In the genomic region with DNA sequence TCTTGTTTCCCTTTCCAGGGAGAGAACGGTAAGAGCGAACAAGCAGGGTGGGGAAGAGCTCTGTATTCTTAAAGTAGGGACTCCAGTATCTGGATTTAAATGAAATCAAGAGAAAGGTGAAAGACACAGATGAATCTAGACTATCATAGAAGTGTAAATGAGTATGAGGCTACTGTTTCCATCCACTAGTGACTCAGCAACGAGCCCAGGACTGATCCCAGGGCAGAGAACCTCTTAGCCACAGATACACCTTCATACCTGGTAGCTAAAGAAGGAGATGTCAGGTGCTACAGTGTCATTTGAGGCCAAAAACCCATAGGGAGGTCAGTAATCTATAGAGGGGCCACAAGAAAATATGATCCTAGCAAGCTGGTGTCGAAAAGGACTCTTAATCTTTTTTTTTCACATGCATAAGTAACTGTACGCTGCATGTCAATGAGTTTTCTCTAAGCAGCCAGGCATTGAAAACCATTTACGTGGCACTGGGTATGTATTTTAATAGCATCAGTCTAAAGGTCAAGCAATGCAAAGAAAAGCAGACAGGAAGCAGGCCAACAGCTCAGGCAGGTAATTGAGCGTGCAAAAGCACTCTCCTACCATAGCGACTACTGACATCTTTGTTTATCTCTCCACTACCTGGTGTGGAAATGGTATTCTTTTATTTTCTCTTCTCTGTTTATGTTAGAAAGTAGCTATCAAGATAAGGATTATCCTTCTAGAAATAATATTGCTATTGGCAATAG, we compare ENCODE assay signal across 14 cellular contexts.
DNase-seq lines count a peak whose midpoint lies in the region; ATAC-seq and TF ChIP-seq lines count a peak whose summit lies in the region.
"Had no signal": no experiment of that assay in that cellular context is flagged by ENCODE, and none has a peak within 500 bp of the region (broad histone marks: within the 10 kb centered on the region; RNA-seq: fewer than 3 reads in every experiment).

No MANE protein-coding gene starts in this region.

- H3K9me3 Mint-ChIP-seq in chondrocyte (ENCODE audit: low read depth) = peaks cover 3% of the 10 kb centered on the region
- H3K9me3 Mint-ChIP-seq: activated naive CD4-positive, alpha-beta T cell treated with anti-CD3 and anti-CD28 coated beads, Interleukin-2, amount 50 U/mL, for 24 hours; H9 had no signal

- TF ChIP-seq CTCF in chondrocyte (IDR thresholded peaks at IDR 0.05) = no peak

- peak; percentile 78 for ATAC-seq in HG02852 (IDR thresholded peaks at IDR 0.05; ENCODE audit: unreplicated experiment)
- ATAC-seq in GM21367 (IDR thresholded peaks at IDR 0.05; ENCODE audit: unreplicated experiment) = no peak
- no peak for ATAC-seq in HG03457 (IDR thresholded peaks at IDR 0.05; ENCODE audit: unreplicated experiment)

- no peak overlapping the region for H3K4me3 Mint-ChIP-seq in chondrocyte (ENCODE audit: unreplicated experiment)
- H3K4me3 Mint-ChIP-seq: activated naive CD4-positive, alpha-beta T cell treated with anti-CD3 and anti-CD28 coated beads, Interleukin-2, amount 50 U/mL, for 24 hours; H9 had no signal

- DNase-seq in Caki2 (ENCODE audit: low read depth) (peak; percentile 70), GM19240 (ENCODE audit: insufficient read length, low spot score) (peak; percentile 19), NCI-H345 treated with DMSO at 0.1 percent for 48 hours (lab: John Stamatoyannopoulos, UW; ENCODE audit: unreplicated experiment) (peak; percentile 85), superior temporal gyrus (ENCODE audit: extremely low spot score) (no peak), chondrocyte (ENCODE audit: low spot score) (no peak)
- DNase-seq: activated CD4-positive, alpha-beta T cell treated with anti-CD3 and anti-CD28 coated beads for 1 hour; cerebellar nuclear complex; esophagus squamous epithelium; H9; sigmoid colon had no signal

- H3K27me3 Mint-ChIP-seq in chondrocyte (ENCODE audit: low read depth) = peaks cover 9% of the 10 kb centered on the region

- peaks cover 6% of the 10 kb centered on the region for H3K4me1 Mint-ChIP-seq in chondrocyte (ENCODE audit: low read depth)
- H3K4me1 Mint-ChIP-seq: activated naive CD4-positive, alpha-beta T cell treated with anti-CD3 and anti-CD28 coated beads, Interleukin-2, amount 50 U/mL, for 24 hours had no signal

- no peaks in the 10 kb centered on the region for H3K36me3 Mint-ChIP-seq in chondrocyte (ENCODE audit: low read depth)
- H3K36me3 Mint-ChIP-seq: activated naive CD4-positive, alpha-beta T cell treated with anti-CD3 and anti-CD28 coated beads, Interleukin-2, amount 50 U/mL, for 24 hours had no signal

- in situ Hi-C loops in Caki2 (cut with HindIII; ENCODE audit: low pct_unique_long_range_greater_than_20kb, low sequenced_read_pairs) = no loop called here

- H3K27ac Mint-ChIP-seq in chondrocyte (ENCODE audit: unreplicated experiment) = no peak overlapping the region
- H3K27ac Mint-ChIP-seq: activated naive CD4-positive, alpha-beta T cell treated with anti-CD3 and anti-CD28 coated beads, Interleukin-2, amount 50 U/mL, for 24 hours had no signal

Comparison
In these comparisons a context has a peak if more than half of its experiments do, and no peak if none do; other contexts are left out.
1. DNase-seq: peak in Caki2 (single experiment), GM19240 (single experiment) and NCI-H345 treated with DMSO at 0.1 percent for 48 hours (single experiment); none in superior temporal gyrus (single experiment) and chondrocyte (single experiment).